In the genomic region with DNA sequence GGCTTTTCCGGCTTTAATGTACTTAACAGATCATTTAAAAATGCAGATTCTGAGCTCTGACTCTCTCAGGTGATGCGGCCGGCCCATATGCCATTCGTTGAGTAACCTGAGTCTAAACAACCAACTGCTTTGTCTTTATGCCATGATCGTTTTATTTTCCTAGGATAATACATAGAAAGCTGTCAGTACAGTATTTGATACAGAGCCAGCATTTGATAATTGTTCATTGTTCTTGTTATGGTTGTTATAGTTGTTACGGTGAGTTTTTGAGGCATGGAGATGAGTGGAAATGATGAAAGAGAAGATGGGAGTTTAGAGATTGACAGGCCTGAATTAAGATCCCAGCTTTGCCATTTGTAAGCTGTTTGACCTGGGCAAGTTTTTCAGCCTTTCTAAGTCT, we compare ENCODE assay signal across 18 cellular contexts.
"Had no signal": no experiment of that assay in that cellular context is flagged by ENCODE, and none has a peak within 500 bp of the region (broad histone marks: within the 10 kb centered on the region; RNA-seq: fewer than 3 reads in every experiment).

No MANE protein-coding gene starts in this region.

- H3K4me3 ChIP-seq: esophagus muscularis mucosa, lung, sigmoid colon, thyroid gland had no signal

- H3K9me3 ChIP-seq: esophagus muscularis mucosa, sigmoid colon, thyroid gland had no signal

- DNase-seq: effector memory CD8-positive, alpha-beta T cell; kidney; left cardiac atrium; left ventricle myocardium superior; mesendoderm; naive B cell; posterior cingulate gyrus; sigmoid colon; small intestine; stimulated activated CD4-positive, alpha-beta T cell treated with anti-CD3 and anti-CD28 coated beads, Interleukin-2, amount 100 ng/mL, for 48 hours; stimulated activated naive CD4-positive, alpha-beta T cell treated with Interleukin-2 at 50 U/mL for 16 hours; thyroid gland had no signal

- ATAC-seq: effector memory CD8-positive, alpha-beta T cell; left cardiac atrium; left ventricle myocardium superior had no signal

- H3K36me3 Mint-ChIP-seq: naive B cell had no signal

- H3K9me3 Mint-ChIP-seq: dendritic cell treated with granulocyte-macrophage colony-stimulating factor and Interleukin-4, amounts not matched to agents 40 ng/mL and 50 ng/mL, for 4 days; effector memory CD8-positive, alpha-beta T cell; nephron; type B pancreatic cell had no signal

- H3K4me1 ChIP-seq: esophagus muscularis mucosa, thyroid gland had no signal

- H3K27me3 Mint-ChIP-seq: dendritic cell treated with granulocyte-macrophage colony-stimulating factor and Interleukin-4, amounts not matched to agents 40 ng/mL and 50 ng/mL, for 4 days had no signal

- H3K27ac Mint-ChIP-seq: dendritic cell treated with granulocyte-macrophage colony-stimulating factor and Interleukin-4, amounts not matched to agents 40 ng/mL and 50 ng/mL, for 4 days; effector memory CD8-positive, alpha-beta T cell; naive B cell; nephron; type B pancreatic cell had no signal

- H3K27me3 ChIP-seq: esophagus muscularis mucosa, sigmoid colon, thyroid gland had no signal

- H3K4me1 Mint-ChIP-seq: naive B cell, nephron had no signal

- H3K27ac ChIP-seq: epithelial cell of prostate, esophagus muscularis mucosa, sigmoid colon, thyroid gland had no signal

- H3K4me3 Mint-ChIP-seq: dendritic cell treated with granulocyte-macrophage colony-stimulating factor and Interleukin-4, amounts not matched to agents 40 ng/mL and 50 ng/mL, for 4 days; effector memory CD8-positive, alpha-beta T cell; naive B cell; nephron; type B pancreatic cell had no signal

- H3K36me3 ChIP-seq: esophagus muscularis mucosa, sigmoid colon, thyroid gland had no signal
